In the genomic region with DNA sequence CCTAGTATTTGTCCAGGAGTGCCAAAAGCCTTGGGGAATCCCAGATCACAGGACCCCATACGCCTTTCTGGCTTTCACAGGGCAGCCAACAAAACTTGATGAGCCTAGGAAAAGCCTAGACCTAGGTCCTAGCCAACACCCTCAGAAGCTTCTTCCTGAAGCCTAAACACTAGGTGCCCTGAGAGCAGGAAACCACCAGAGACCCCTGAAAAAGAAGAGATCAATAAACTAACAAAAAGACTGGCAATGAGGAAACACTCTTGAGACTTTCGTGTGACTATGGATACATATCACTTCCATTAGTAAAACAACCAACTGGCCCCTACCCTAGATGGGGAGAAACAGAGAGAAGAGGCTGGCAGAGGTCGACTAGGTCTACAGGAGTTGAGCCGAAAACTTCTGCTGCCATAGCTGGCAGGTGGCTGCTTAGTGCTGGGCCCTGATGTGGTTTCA, we compare ENCODE assay signal across 8 cellular contexts. TPM values are rescaled to one million over a fixed set of nuclear protein-coding genes. Genes with fewer than 3 reads are reported as not detected.
A peak's percentile ranks its signal among the peaks of the same experiment; 100 is the strongest.
DNase-seq lines count a peak whose midpoint lies in the region; ATAC-seq and TF ChIP-seq lines count a peak whose summit lies in the region.

No MANE protein-coding gene starts in this region.

- H3K4me1 ChIP-seq in SJCRH30 (peaks cover 14% of the 10 kb centered on the region), gastroesophageal sphincter (peaks cover 4 to 56% (median 24%) of the 10 kb centered on the region in 3 donors)

- no peak for DNase-seq in SJCRH30
- no peak for DNase-seq in fibroblast of villous mesenchyme (ENCODE audit: low read depth)

- H3K4me3 ChIP-seq in SJCRH30 (peak overlapping the region; percentile 67), fibroblast of villous mesenchyme (ENCODE audit: low read depth, low read length) (peak overlapping the region; percentile 92), skin epidermis (peak overlapping the region; percentile 65 to 97 (median 93)), gastroesophageal sphincter (peak overlapping the region in 1 of 2 donors; percentile 96)

- TF ChIP-seq CTCF in fibroblast of villous mesenchyme (IDR thresholded peaks at IDR 0.05; ENCODE audit: insufficient read depth, low read depth, low read length) (no peak), gastroesophageal sphincter (IDR thresholded peaks at IDR 0.05) (no peak)

- H3K27ac ChIP-seq in SJCRH30 (no peak overlapping the region), skin epidermis (peak overlapping the region in 20 of 21 experiments; percentile 2 to 96 (median 86)), gastroesophageal sphincter (peak overlapping the region in 2 of 4 donors; percentile 88 to 90)

- H3K36me3 ChIP-seq in SJCRH30 (no peaks in the 10 kb centered on the region), gastroesophageal sphincter (peaks cover 0 to 33% of the 10 kb centered on the region in 2 donors)

- ATAC-seq in GM19324 (IDR thresholded peaks at IDR 0.05; ENCODE audit: low FRiP score, unreplicated experiment) (peak; percentile 24), HG02981 (IDR thresholded peaks at IDR 0.05; ENCODE audit: unreplicated experiment) (no peak), GM19328 (IDR thresholded peaks at IDR 0.05; ENCODE audit: unreplicated experiment) (no peak), HG02610 (IDR thresholded peaks at IDR 0.05; ENCODE audit: unreplicated experiment) (no peak), gastroesophageal sphincter (no peak)

- WGBS in gastroesophageal sphincter (ENCODE audit: low coverage in 1 of 2), 2 donors, result 19 to 21% methylated on average over 3 of the region's 4 CpGs

- no peak for TF ChIP-seq EP300 in gastroesophageal sphincter (IDR thresholded peaks at IDR 0.05)

- no peaks in the 10 kb centered on the region for H3K27me3 ChIP-seq in SJCRH30
- H3K27me3 ChIP-seq in gastroesophageal sphincter, result no peaks in the 10 kb centered on the region

- TF ChIP-seq POLR2A in gastroesophageal sphincter (IDR thresholded peaks at IDR 0.05), result no peak

- H3K9me3 ChIP-seq in SJCRH30 (replicated peaks) (no peaks in the 10 kb centered on the region), gastroesophageal sphincter (no peaks in the 10 kb centered on the region)

RNA-seq across cellular contexts. Expression of a gene that starts 1.2 kb away (rescaled TPM):
- total RNA-seq in SJCRH30 (2014; rRNA removed; shearing (Covaris generic)), result 27.5 and 27.8 TPM in 2 replicates
- total RNA-seq in fibroblast of villous mesenchyme, result 51.5 and 61.7 TPM in 2 replicates
- 10 to 100 TPM; 41.9 to 51.2 (median 46.9) TPM for total RNA-seq in gastroesophageal sphincter

RNA-seq across cellular contexts. Expression of a gene that starts 1.4 kb away (rescaled TPM):
- not detected in 2 replicates for total RNA-seq in SJCRH30 (2014; rRNA removed; shearing (Covaris generic))
- total RNA-seq in fibroblast of villous mesenchyme (not detected in 2 replicates), gastroesophageal sphincter (1 to 10 TPM in 1 of 4 donors, not detected in 3; 1.1 TPM)

RNA-seq across cellular contexts. Expression of a gene that starts 7.7 kb away (rescaled TPM):
- 1.9 and 2.1 TPM in 2 replicates for total RNA-seq in SJCRH30 (2014; rRNA removed; shearing (Covaris generic))
- total RNA-seq in fibroblast of villous mesenchyme (5.2 and 5.8 TPM in 2 replicates), gastroesophageal sphincter (1 to 10 TPM; 1.1 to 7.9 (median 3.0) TPM)

RNA-seq across cellular contexts. Expression of a gene that starts 36.6 kb away (rescaled TPM):
- total RNA-seq in SJCRH30 (2014; rRNA removed; shearing (Covaris generic)), result not detected in 2 replicates
- total RNA-seq in fibroblast of villous mesenchyme (under 0.01 TPM in 1 of 2 replicates, not detected in the other), gastroesophageal sphincter (1 to 10 TPM in 1 of 4 donors, under 1 TPM in 2, not detected in 1; 0.35 to 1.6 (median 0.54) TPM)

RNA-seq across cellular contexts. Expression of a gene that starts 54.4 kb away (rescaled TPM):
- 128 and 129 TPM in 2 replicates for total RNA-seq in SJCRH30 (2014; rRNA removed; shearing (Covaris generic))
- total RNA-seq in fibroblast of villous mesenchyme (118 and 120 TPM in 2 replicates), gastroesophageal sphincter (100 to 1,000 TPM in 1 of 4 donors, 10 to 100 TPM in 3; 65.1 to 105 (median 78.8) TPM)
